Comparison of ENCODE assay signal across 18 cellular contexts in the genomic region with DNA sequence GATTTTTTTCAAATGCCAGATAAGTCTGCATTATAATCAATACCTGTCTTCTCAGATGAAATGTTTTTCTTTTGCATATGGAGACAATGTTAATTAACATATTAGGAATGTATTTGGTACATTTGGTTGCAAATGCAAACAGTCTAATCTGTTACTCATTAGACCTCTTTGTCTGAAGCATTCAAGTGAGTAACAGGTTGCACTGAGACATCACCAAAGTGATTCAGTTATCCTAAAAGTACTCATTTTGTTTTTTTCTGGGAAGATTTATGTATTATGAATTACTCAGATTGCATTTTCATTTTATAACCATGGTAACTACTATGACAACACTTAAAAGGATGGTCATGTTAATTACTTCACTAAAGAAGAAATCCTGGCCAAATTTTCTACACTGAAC.
A peak's percentile ranks its signal among the peaks of the same experiment; 100 is the strongest.
DNase-seq lines count a peak whose midpoint lies in the region; ATAC-seq and TF ChIP-seq lines count a peak whose summit lies in the region.
"Had no signal": no experiment of that assay in that cellular context is flagged by ENCODE, and none has a peak within 500 bp of the region (broad histone marks: within the 10 kb centered on the region; RNA-seq: fewer than 3 reads in every experiment).

No MANE protein-coding gene starts in this region.

- TF ChIP-seq CTCF in fibroblast of mammary gland (conservative IDR thresholded peaks at IDR 0.05; ENCODE audit: control insufficient read depth, insufficient read depth, low read depth, low read length) (no peak), lower leg skin (IDR thresholded peaks at IDR 0.05) (no peak)

- H3K4me3 ChIP-seq in fibroblast of mammary gland (ENCODE audit: control insufficient read depth, low read depth, low read length) (no peak overlapping the region), lower leg skin (ENCODE audit: low read depth, poor library complexity, severe bottlenecking) (no peak overlapping the region)
- H3K4me3 ChIP-seq: GM12878 had no signal

- intact Hi-C loops in sciatic nerve (cut with DNase I) (no loop called here), lower leg skin (cut with DNase I; ENCODE audit: low total_unique reads) (no loop called here)

- DNase-seq in M059J (ENCODE audit: low read depth) (peak; percentile 37), amniotic epithelial cell (ENCODE audit: low read depth) (peak; percentile 55), fibroblast of mammary gland (ENCODE audit: low read depth) (peak; percentile 65), renal cortical epithelial cell (ENCODE audit: low read depth) (peak; percentile 24), LoVo (ENCODE audit: low spot score) (no peak), sciatic nerve (ENCODE audit: low spot score) (no peak), lower leg skin (ENCODE audit: low spot score in 2 of 2) (no peak)
- DNase-seq: BE2C; C1 segment of cervical spinal cord; CD4-positive, CD25-positive, alpha-beta regulatory T cell; CD8-positive, alpha-beta memory T cell; COR-L47; DMS 273 treated with DMSO at 0.1 percent for 48 hours; DMS53; DND-41; EL; H9 had no signal

- no peak for TF ChIP-seq POLR2A in lower leg skin (IDR thresholded peaks at IDR 0.05)

- ATAC-seq in sciatic nerve: no peak
- ATAC-seq: GM12878 had no signal

Comparison
In these comparisons a context has a peak if more than half of its experiments do, and no peak if none do; other contexts are left out.
1. DNase-seq: peak in M059J (single experiment), amniotic epithelial cell (single experiment), fibroblast of mammary gland (single experiment) and renal cortical epithelial cell (single experiment); none in LoVo (single experiment), sciatic nerve (single experiment) and lower leg skin (0 of 2).